ENCODE assay signal across 3 cellular contexts in the genomic region with DNA sequence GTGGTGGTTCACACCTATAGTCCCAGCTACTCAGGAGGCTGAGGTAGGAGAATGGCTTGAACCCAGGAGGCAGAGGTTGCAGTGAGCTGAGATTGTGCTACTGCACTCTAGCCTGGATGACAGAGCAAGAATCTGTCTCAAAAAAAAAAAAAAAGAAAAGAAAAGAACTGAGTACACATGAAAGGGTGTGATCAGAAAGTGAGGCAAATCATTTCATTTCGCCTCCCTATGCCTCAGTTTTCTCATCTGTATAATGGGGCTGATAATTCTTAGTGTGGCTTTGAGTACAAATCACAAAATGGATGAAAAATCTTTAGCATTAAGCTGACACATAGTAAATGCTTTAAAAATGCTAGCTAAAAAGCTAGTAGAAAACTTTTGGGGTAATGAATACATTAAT. TPM values are rescaled to one million over a fixed set of nuclear protein-coding genes. Genes with fewer than 3 reads are reported as not detected.
"Had no signal": no experiment of that assay in that cellular context is flagged by ENCODE, and none has a peak within 500 bp of the region (broad histone marks: within the 10 kb centered on the region; RNA-seq: fewer than 3 reads in every experiment).

No MANE protein-coding gene starts in this region.

RNA-seq across cellular contexts. Expression of a gene that starts 19.8 kb away (rescaled TPM):
- total RNA-seq: natural killer cell, osteoblast, right lobe of liver had no signal
